Comparison of ENCODE assay signal across 2 cellular contexts in genomic region chr3:135197246-135197645, GRCh38.
TF ChIP-seq lines count a peak whose summit lies in the region.

No MANE protein-coding gene starts in this region.

TF ChIP-seq in SK-N-SH treated with all-trans-retinoic acid at 6 μM for 48 hours, 23 proteins besides CTCF, POLR2A, EP300 and RAD21 (continued from another document):
- no peak for TF ChIP-seq POU6F1 (CRISPR knock-in tag; IDR thresholded peaks at IDR 0.05; ENCODE audit: borderline replicate concordance, low read depth)
- TF ChIP-seq, protein P1, sequence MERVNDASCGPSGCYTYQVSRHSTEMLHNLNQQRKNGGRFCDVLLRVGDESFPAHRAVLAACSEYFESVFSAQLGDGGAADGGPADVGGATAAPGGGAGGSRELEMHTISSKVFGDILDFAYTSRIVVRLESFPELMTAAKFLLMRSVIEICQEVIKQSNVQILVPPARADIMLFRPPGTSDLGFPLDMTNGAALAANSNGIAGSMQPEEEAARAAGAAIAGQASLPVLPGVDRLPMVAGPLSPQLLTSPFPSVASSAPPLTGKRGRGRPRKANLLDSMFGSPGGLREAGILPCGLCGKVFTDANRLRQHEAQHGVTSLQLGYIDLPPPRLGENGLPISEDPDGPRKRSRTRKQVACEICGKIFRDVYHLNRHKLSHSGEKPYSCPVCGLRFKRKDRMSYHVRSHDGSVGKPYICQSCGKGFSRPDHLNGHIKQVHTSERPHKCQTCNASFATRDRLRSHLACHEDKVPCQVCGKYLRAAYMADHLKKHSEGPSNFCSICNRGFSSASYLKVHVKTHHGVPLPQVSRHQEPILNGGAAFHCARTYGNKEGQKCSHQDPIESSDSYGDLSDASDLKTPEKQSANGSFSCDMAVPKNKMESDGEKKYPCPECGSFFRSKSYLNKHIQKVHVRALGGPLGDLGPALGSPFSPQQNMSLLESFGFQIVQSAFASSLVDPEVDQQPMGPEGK (CRISPR knock-in tag; IDR thresholded peaks at IDR 0.05; ENCODE audit: borderline replicate concordance): no peak
- TF ChIP-seq ZC3H10 (CRISPR knock-in tag; IDR thresholded peaks at IDR 0.05): no peak
- TF ChIP-seq ZNF70 (CRISPR knock-in tag; IDR thresholded peaks at IDR 0.05): no peak
- TF ChIP-seq, protein P2, sequence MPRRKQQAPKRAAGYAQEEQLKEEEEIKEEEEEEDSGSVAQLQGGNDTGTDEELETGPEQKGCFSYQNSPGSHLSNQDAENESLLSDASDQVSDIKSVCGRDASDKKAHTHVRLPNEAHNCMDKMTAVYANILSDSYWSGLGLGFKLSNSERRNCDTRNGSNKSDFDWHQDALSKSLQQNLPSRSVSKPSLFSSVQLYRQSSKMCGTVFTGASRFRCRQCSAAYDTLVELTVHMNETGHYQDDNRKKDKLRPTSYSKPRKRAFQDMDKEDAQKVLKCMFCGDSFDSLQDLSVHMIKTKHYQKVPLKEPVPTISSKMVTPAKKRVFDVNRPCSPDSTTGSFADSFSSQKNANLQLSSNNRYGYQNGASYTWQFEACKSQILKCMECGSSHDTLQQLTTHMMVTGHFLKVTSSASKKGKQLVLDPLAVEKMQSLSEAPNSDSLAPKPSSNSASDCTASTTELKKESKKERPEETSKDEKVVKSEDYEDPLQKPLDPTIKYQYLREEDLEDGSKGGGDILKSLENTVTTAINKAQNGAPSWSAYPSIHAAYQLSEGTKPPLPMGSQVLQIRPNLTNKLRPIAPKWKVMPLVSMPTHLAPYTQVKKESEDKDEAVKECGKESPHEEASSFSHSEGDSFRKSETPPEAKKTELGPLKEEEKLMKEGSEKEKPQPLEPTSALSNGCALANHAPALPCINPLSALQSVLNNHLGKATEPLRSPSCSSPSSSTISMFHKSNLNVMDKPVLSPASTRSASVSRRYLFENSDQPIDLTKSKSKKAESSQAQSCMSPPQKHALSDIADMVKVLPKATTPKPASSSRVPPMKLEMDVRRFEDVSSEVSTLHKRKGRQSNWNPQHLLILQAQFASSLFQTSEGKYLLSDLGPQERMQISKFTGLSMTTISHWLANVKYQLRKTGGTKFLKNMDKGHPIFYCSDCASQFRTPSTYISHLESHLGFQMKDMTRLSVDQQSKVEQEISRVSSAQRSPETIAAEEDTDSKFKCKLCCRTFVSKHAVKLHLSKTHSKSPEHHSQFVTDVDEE (CRISPR knock-in tag; IDR thresholded peaks at IDR 0.05): no peak
- TF ChIP-seq ZNF565 (CRISPR knock-in tag; conservative IDR thresholded peaks at IDR 0.05; ENCODE audit: low read depth): no peak
- no peak for TF ChIP-seq ZFP30 (CRISPR knock-in tag; IDR thresholded peaks at IDR 0.05)
- no peak for TF ChIP-seq SNAI2 (CRISPR knock-in tag; IDR thresholded peaks at IDR 0.05)
- TF ChIP-seq OSR1 (CRISPR knock-in tag; IDR thresholded peaks at IDR 0.05): no peak
- no peak for TF ChIP-seq TOX (CRISPR knock-in tag; IDR thresholded peaks at IDR 0.05; ENCODE audit: borderline replicate concordance)
- TF ChIP-seq, protein P3, sequence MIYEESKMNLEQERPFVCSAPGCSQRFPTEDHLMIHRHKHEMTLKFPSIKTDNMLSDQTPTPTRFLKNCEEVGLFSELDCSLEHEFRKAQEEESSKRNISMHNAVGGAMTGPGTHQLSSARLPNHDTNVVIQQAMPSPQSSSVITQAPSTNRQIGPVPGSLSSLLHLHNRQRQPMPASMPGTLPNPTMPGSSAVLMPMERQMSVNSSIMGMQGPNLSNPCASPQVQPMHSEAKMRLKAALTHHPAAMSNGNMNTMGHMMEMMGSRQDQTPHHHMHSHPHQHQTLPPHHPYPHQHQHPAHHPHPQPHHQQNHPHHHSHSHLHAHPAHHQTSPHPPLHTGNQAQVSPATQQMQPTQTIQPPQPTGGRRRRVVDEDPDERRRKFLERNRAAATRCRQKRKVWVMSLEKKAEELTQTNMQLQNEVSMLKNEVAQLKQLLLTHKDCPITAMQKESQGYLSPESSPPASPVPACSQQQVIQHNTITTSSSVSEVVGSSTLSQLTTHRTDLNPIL (CRISPR knock-in tag; IDR thresholded peaks at IDR 0.05; ENCODE audit: low read depth): no peak

TF ChIP-seq in SK-N-SH, 30 proteins besides CTCF, POLR2A, EP300 and RAD21 (continued from another document):
- TF ChIP-seq MAX (IDR thresholded peaks at IDR 0.05; ENCODE audit: low read depth): no peak
- no peak for TF ChIP-seq MXI1 (IDR thresholded peaks at IDR 0.05; ENCODE audit: low read depth, low read length)
- no peak for TF ChIP-seq CHD2 (IDR thresholded peaks at IDR 0.05; ENCODE audit: low read length, partially characterized antibody)
- TF ChIP-seq SIN3A (IDR thresholded peaks at IDR 0.05; ENCODE audit: borderline replicate concordance, low read depth, low read length): no peak
- TF ChIP-seq ELF1 (IDR thresholded peaks at IDR 0.05): no peak
- TF ChIP-seq NRF1 (IDR thresholded peaks at IDR 0.05; ENCODE audit: low read depth, low read length): no peak
- no peak for TF ChIP-seq FOSL2 (IDR thresholded peaks at IDR 0.05; ENCODE audit: borderline replicate concordance, low read depth)
- no peak for TF ChIP-seq SMC3 (IDR thresholded peaks at IDR 0.05; ENCODE audit: low read depth, low read length)
- no peak for TF ChIP-seq IRF3 (IDR thresholded peaks at IDR 0.05; ENCODE audit: low read depth, low read length)
- no peak for TF ChIP-seq ZBTB33 (IDR thresholded peaks at IDR 0.05; ENCODE audit: borderline replicate concordance, low read depth)
- no peak for TF ChIP-seq REST (IDR thresholded peaks at IDR 0.05; ENCODE audit: low read depth, low read length)
- TF ChIP-seq FOXM1 (IDR thresholded peaks at IDR 0.05; ENCODE audit: low read depth): no peak
- no peak for TF ChIP-seq YY1 (IDR thresholded peaks at IDR 0.05; ENCODE audit: low read depth)
- TF ChIP-seq JUND (IDR thresholded peaks at IDR 0.05): no peak
